In genomic region chr19:45443462-45444317, GRCh38 we compare ENCODE assay signal across 8 cellular contexts. TPM values are rescaled to one million over a fixed set of nuclear protein-coding genes. Genes with fewer than 3 reads are reported as not detected.
DNase-seq lines count a peak whose midpoint lies in the region; ATAC-seq and TF ChIP-seq lines count a peak whose summit lies in the region.

No MANE protein-coding gene starts in this region.

- H3K9me3 ChIP-seq in cardiac muscle cell (ENCODE audit: low read depth) (no peaks in the 10 kb centered on the region), osteoblast (ENCODE audit: low read depth, low read length) (no peaks in the 10 kb centered on the region)

- H3K79me2 ChIP-seq in osteoblast (ENCODE audit: insufficient read depth, low read length) = peaks cover 7% of the 10 kb centered on the region

- DNase-seq in DMS114 treated with DMSO at 0.1 percent for 48 hours (lab: John Stamatoyannopoulos, UW; ENCODE audit: unreplicated experiment) = peak; percentile 64
- peak; percentile 70 for DNase-seq in HS-5 (ENCODE audit: low read depth)
- peak; percentile 96 for DNase-seq in RPMI7951 (ENCODE audit: low read depth)
- peak in 50 of 56 donors; percentile 13 to 97 (median 59) for DNase-seq in amygdala (lab: John Stamatoyannopoulos, UW)
- DNase-seq in cardiac muscle cell (ENCODE audit: low read depth in 1 of 2, low spot score in 1 of 2) = peak; percentile 95 to 96
- peak; percentile 99 for DNase-seq in osteoblast (ENCODE audit: insufficient read length, low spot score, missing footprints)

- peak overlapping the region; percentile 86 for H3K27ac ChIP-seq in cardiac muscle cell
- peak overlapping the region; percentile 98 for H3K27ac ChIP-seq in osteoblast (ENCODE audit: low read depth, low read length)

- TF ChIP-seq CTCF in cardiac muscle cell (IDR thresholded peaks at IDR 0.05; ENCODE audit: low read depth, low read length) = no peak
- TF ChIP-seq CTCF in osteoblast (IDR thresholded peaks at IDR 0.05; ENCODE audit: extremely low read depth, low read depth, low read length) = no peak

- no peaks in the 10 kb centered on the region for H3K36me3 ChIP-seq in cardiac muscle cell
- H3K36me3 ChIP-seq in osteoblast (ENCODE audit: insufficient read depth, low read length) = no peaks in the 10 kb centered on the region

- H3K4me1 ChIP-seq in cardiac muscle cell (ENCODE audit: low read depth) = peaks cover 17% of the 10 kb centered on the region
- H3K4me1 ChIP-seq in osteoblast (ENCODE audit: insufficient read depth, low read length) = peaks cover 31% of the 10 kb centered on the region

- no peaks in the 10 kb centered on the region for H4K20me1 ChIP-seq in osteoblast (ENCODE audit: insufficient read depth, low read length)

- ATAC-seq in GM19467 (IDR thresholded peaks at IDR 0.05; ENCODE audit: unreplicated experiment) = no peak
- ATAC-seq in GM21447 (IDR thresholded peaks at IDR 0.05; ENCODE audit: unreplicated experiment) = no peak

- peak overlapping the region; percentile 37 for H3K4me3 ChIP-seq in cardiac muscle cell
- peak overlapping the region; percentile 75 for H3K4me3 ChIP-seq in osteoblast (ENCODE audit: insufficient read depth, low read length)

- H2AFZ ChIP-seq in osteoblast (ENCODE audit: low read length) = no peak overlapping the region

- peak overlapping the region; percentile 89 for H3K4me2 ChIP-seq in osteoblast (ENCODE audit: insufficient read depth, low read length)

- H3K27me3 ChIP-seq in cardiac muscle cell (no peaks in the 10 kb centered on the region), osteoblast (ENCODE audit: insufficient read depth, low read length) (no peaks in the 10 kb centered on the region)

RNA-seq across cellular contexts. Expression of gene ERCC1, which starts 20.0 kb away (rescaled TPM):
- total RNA-seq in RPMI7951 (2014; rRNA removed; shearing (Covaris generic)) = 138 and 144 TPM in 2 replicates
- total RNA-seq in cardiac muscle cell (120 and 164 TPM in 2 replicates), osteoblast (88.4 and 96.3 TPM in 2 replicates)
- 138 and 169 TPM in 2 replicates for polyA plus RNA-seq in cardiac muscle cell

RNA-seq across cellular contexts. Expression of gene FOSB, which starts 24.1 kb away (rescaled TPM):
- 0.96 and 1.6 TPM in 2 replicates for total RNA-seq in RPMI7951 (2014; rRNA removed; shearing (Covaris generic))
- total RNA-seq in cardiac muscle cell (0.88 and 4.5 TPM in 2 replicates), osteoblast (3.3 and 3.8 TPM in 2 replicates)
- 1.7 and 3.0 TPM in 2 replicates for polyA plus RNA-seq in cardiac muscle cell

RNA-seq across cellular contexts. Expression of gene POLR1G, which starts 37.2 kb away (rescaled TPM):
- 6.2 and 9.0 TPM in 2 replicates for total RNA-seq in RPMI7951 (2014; rRNA removed; shearing (Covaris generic))
- 6.5 and 17.8 TPM in 2 replicates for total RNA-seq in cardiac muscle cell
- polyA plus RNA-seq in cardiac muscle cell = 6.0 and 6.6 TPM in 2 replicates
- 10.5 and 10.6 TPM in 2 replicates for total RNA-seq in osteoblast

RNA-seq across cellular contexts. Expression of gene PPP1R13L, which starts 38.8 kb away (rescaled TPM):
- 4.5 and 5.3 TPM in 2 replicates for total RNA-seq in RPMI7951 (2014; rRNA removed; shearing (Covaris generic))
- total RNA-seq in cardiac muscle cell (49.7 and 118 TPM in 2 replicates), osteoblast (6.9 and 8.5 TPM in 2 replicates)
- polyA plus RNA-seq in cardiac muscle cell = 39.5 and 54.1 TPM in 2 replicates

RNA-seq across cellular contexts. Expression of gene RTN2, which starts 53.2 kb away (rescaled TPM):
- total RNA-seq in RPMI7951 (2014; rRNA removed; shearing (Covaris generic)) = 12.9 TPM in 2 replicates
- total RNA-seq in cardiac muscle cell (43.7 and 56.5 TPM in 2 replicates), osteoblast (6.2 TPM in 2 replicates)
- polyA plus RNA-seq in cardiac muscle cell = 92.2 and 111 TPM in 2 replicates
